8 cellular contexts compared by ENCODE assay signal in the genomic region with DNA sequence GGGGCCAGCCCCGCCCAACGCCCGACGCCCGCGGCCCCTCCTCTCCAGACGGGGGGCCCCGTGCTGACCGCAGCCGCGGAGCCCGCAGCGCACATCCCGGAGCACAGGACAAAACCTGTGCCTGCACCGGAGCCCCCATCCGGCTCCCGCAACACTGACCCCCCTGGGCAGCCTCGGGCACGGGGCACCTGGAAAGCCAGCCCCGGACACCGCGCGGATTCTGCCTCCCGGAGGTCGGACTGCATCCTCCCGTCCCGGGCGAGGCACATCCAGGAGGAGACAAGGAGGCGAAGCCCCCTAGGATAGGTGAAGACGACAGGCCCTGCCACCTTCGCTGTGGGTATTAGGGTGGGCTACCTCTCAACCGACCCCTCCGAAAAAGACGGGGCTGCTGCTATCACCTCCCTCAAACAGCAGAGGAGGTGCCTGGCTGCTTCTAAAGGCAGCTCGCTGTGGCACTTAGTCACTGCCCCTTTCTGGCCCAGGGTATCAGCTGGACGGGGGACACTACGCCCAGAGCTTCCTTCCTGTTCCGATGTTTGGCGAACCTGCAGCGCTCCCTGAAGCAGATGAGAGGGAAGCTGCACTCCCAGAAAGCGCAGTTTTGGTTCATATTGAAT. TPM values are rescaled to one million over a fixed set of nuclear protein-coding genes. Genes with fewer than 3 reads are reported as not detected.
A peak's percentile ranks its signal among the peaks of the same experiment; 100 is the strongest.
DNase-seq lines count a peak whose midpoint lies in the region; ATAC-seq and TF ChIP-seq lines count a peak whose summit lies in the region.

No MANE protein-coding gene starts in this region.

- H3K36me3 Mint-ChIP-seq in T-cell = no peaks in the 10 kb centered on the region

- TF ChIP-seq CTCF in BJ (IDR thresholded peaks at IDR 0.05; ENCODE audit: insufficient read depth, low read depth, low read length) (peak; percentile 13), HL-60 (IDR thresholded peaks at IDR 0.05; ENCODE audit: insufficient read depth, low read length) (no peak)

- H3K9ac ChIP-seq in endocrine pancreas (ENCODE audit: control insufficient read depth, insufficient read depth, low read length) = peak overlapping the region; percentile 74

- H3K4me1 Mint-ChIP-seq in T-cell = peaks cover 21 to 22% (median 22%) of the 10 kb centered on the region in 3 donors

- CTCF ChIA-PET in BJ (lab: Yijun Ruan, JAX) = interaction anchor here (0.7 to 4.3 kb wide), 13 partner anchors 10 to 589 kb away, joined by 3 to 47 read pairs (median 3); a partner anchor contains a TSS
- CTCF ChIA-PET in T-cell (lab: Charles Lee) = interaction anchor here (0.6 to 2.7 kb wide), 8 partner anchors 10 to 636 kb away, joined by 3 to 14 read pairs (median 6); a partner anchor contains a TSS

- H3K27me3 ChIP-seq in BJ (ENCODE audit: control insufficient read depth, insufficient read depth, low read length) (no peaks in the 10 kb centered on the region), HL-60 (ENCODE audit: insufficient read depth, poor library complexity, severe bottlenecking) (no peaks in the 10 kb centered on the region), endocrine pancreas (ENCODE audit: control insufficient read depth, insufficient read depth, low read length) (no peaks in the 10 kb centered on the region), muscle layer of duodenum (ENCODE audit: low read depth, low read length) (no peaks in the 10 kb centered on the region)

- DNase-seq in BJ (ENCODE audit: low read depth) (no peak), HL-60 (ENCODE audit: low read depth in 1 of 2, low spot score in 1 of 2) (peak; percentile 33 to 72), T-cell (peak in 6 of 34 experiments; percentile 13 to 44 (median 22)), HK-2 (ENCODE audit: unreplicated experiment) (no peak)

- H3K4me3 ChIP-seq in BJ (ENCODE audit: low read depth, low read length) (peak overlapping the region; percentile 54), HL-60 (replicated peaks; ENCODE audit: insufficient read depth, low read length) (peak overlapping the region; percentile 64), endocrine pancreas (ENCODE audit: control insufficient read depth, insufficient read depth, low read length) (peak overlapping the region; percentile 15), muscle layer of duodenum (ENCODE audit: low read depth in 1 of 2, low read length in 2 of 2) (peak overlapping the region; percentile 70 to 86)

- no peaks in the 10 kb centered on the region for H3K9me3 Mint-ChIP-seq in T-cell

- H3K36me3 ChIP-seq in BJ (ENCODE audit: control insufficient read depth, insufficient read depth, low read length) (no peaks in the 10 kb centered on the region; the same call in 1 of the 2 replicates), endocrine pancreas (ENCODE audit: control insufficient read depth, insufficient read depth, low read length) (no peaks in the 10 kb centered on the region), muscle layer of duodenum (ENCODE audit: control insufficient read depth in 1 of 2, insufficient read depth in 2 of 2, low read length in 2 of 2) (no peaks in the 10 kb centered on the region)

- H3K27ac Mint-ChIP-seq in T-cell = peak overlapping the region; percentile 69 to 70

- ATAC-seq in GM19025 (IDR thresholded peaks at IDR 0.05; ENCODE audit: low read depth, unreplicated experiment) (peak; percentile 2), T-cell (replicated peaks in 1 of 4) (peak; percentile 7 to 23 (median 11)), HG02623 (IDR thresholded peaks at IDR 0.05; ENCODE audit: unreplicated experiment) (no peak)

- peak overlapping the region; percentile 77 to 81 (median 77) for H3K4me3 Mint-ChIP-seq in T-cell

- POLR2A ChIA-PET in BJ (lab: Charles Lee) (interaction anchor here (0.7 kb wide), 1 partner anchor 42 kb away, joined by 4 read pairs; no protein-coding TSS in a partner anchor), T-cell (lab: Charles Lee) (interaction anchor here in 1 of 2 donors (0.7 kb wide), 1 partner anchor 12 kb away, joined by 3 read pairs; no protein-coding TSS in a partner anchor)

- H3K27ac ChIP-seq in HL-60 (replicated peaks) (peak overlapping the region; percentile 71), muscle layer of duodenum (ENCODE audit: low read length) (no peak overlapping the region)

- no peaks in the 10 kb centered on the region for H3K9me3 ChIP-seq in endocrine pancreas (ENCODE audit: control insufficient read depth, low read length)
- H3K9me3 ChIP-seq in muscle layer of duodenum (ENCODE audit: control insufficient read depth in 1 of 2, low read length in 2 of 2) = no peaks in the 10 kb centered on the region

- H3K4me1 ChIP-seq in endocrine pancreas (ENCODE audit: control insufficient read depth, insufficient read depth, low read length) (no peaks in the 10 kb centered on the region), muscle layer of duodenum (ENCODE audit: control insufficient read depth in 1 of 2, insufficient read depth in 2 of 2, low read length in 2 of 2) (peaks cover 11 to 39% of the 10 kb centered on the region in 2 donors)

- H3K27me3 Mint-ChIP-seq in T-cell = no peaks in the 10 kb centered on the region

RNA-seq across cellular contexts. Expression of a gene that starts 10.6 kb away (rescaled TPM):
- 24.4 and 33.5 TPM in 2 replicates for polyA plus RNA-seq in BJ (2011; rRNA removed)
- 14.5 and 17.7 TPM in 2 replicates for polyA minus RNA-seq in BJ (2011; rRNA and poly(A)+ RNA removed)
- total RNA-seq in T-cell = 1 to 10 TPM; 4.6 to 9.1 (median 5.7) TPM

Comparison
In these comparisons a context has a peak if more than half of its experiments do, and no peak if none do; other contexts are left out.
1. DNase-seq: peak in HL-60 (2 of 2); none in BJ (single experiment) and HK-2 (single experiment).
2. H3K4me3 ChIP-seq: peak in every context shown above with its lines; median percentile 78 in muscle layer of duodenum; 64 in HL-60; 54 in BJ; 15 in endocrine pancreas.